Comparison of ENCODE assay signal across 25 cellular contexts in genomic region chr1:2519029-2519685, GRCh38. TPM values are rescaled to one million over a fixed set of nuclear protein-coding genes. Genes with fewer than 3 reads are reported as not detected.
"Had no signal": no experiment of that assay in that cellular context is flagged by ENCODE, and none has a peak within 500 bp of the region (broad histone marks: within the 10 kb centered on the region; RNA-seq: fewer than 3 reads in every experiment).

No MANE protein-coding gene starts in this region.

- H3K36me3 ChIP-seq: uterus had no signal

- H3K27me3 ChIP-seq: esophagus muscularis mucosa, foreskin keratinocyte, gastroesophageal sphincter, heart left ventricle, hepatocyte, sigmoid colon, spleen, transverse colon, upper lobe of right lung, uterus had no signal

- H3K4me1 ChIP-seq: prostate gland had no signal

- H3K27ac ChIP-seq: esophagus muscularis mucosa, foreskin keratinocyte, gastroesophageal sphincter, heart left ventricle, hepatocyte, prostate gland, sigmoid colon, spleen, transverse colon, upper lobe of right lung, uterus had no signal

- H3K9me3 ChIP-seq: esophagus muscularis mucosa, gastroesophageal sphincter, heart left ventricle, prostate gland, sigmoid colon, spleen, transverse colon, upper lobe of right lung, uterus had no signal

- H3K4me2 ChIP-seq: hepatocyte had no signal

- H2AFZ ChIP-seq: hepatocyte had no signal

- DNase-seq: cerebellar nuclear complex; effector CD8-positive, alpha-beta T cell; endodermal cell; foreskin keratinocyte; heart left ventricle; left ventricle myocardium superior; natural killer cell; right cardiac atrium; sigmoid colon; spleen; stimulated activated CD4-positive, alpha-beta T cell treated with anti-CD3 and anti-CD28 coated beads, Interleukin-4, amount 100 ng/mL, for 4 hours; stimulated activated naive B cell treated with anti-CD40 and anti-IgM and Interleukin-4, amounts not matched to agents 10 μg/mL and 1 μg/mL and 100 μg/mL, for 72 hours; transverse colon; upper lobe of right lung; uterus had no signal

- H3K4me3 ChIP-seq: esophagus muscularis mucosa, gastroesophageal sphincter, heart left ventricle, hepatocyte, lung, prostate gland, sigmoid colon, spleen, transverse colon, upper lobe of right lung, uterus had no signal

RNA-seq across cellular contexts. Expression of gene HES5, which starts 10.9 kb away (rescaled TPM):
- total RNA-seq: endodermal cell, endothelial cell of umbilical vein, epithelial cell of proximal tubule, fibroblast of lung, gastroesophageal sphincter, hepatocyte, mononuclear cell, natural killer cell, osteocyte had no signal
- polyA plus RNA-seq: fibroblast of lung had no signal
